In genomic region chr13:66994097-66994496, GRCh38 we compare ENCODE assay signal across 8 cellular contexts.
DNase-seq lines count a peak whose midpoint lies in the region; ATAC-seq and TF ChIP-seq lines count a peak whose summit lies in the region.

No MANE protein-coding gene starts in this region.

- H3K36me3 ChIP-seq in GM23248 (ENCODE audit: low read depth): no peaks in the 10 kb centered on the region
- no peaks in the 10 kb centered on the region for H3K36me3 ChIP-seq in body of pancreas (replicated peaks in 1 of 2; ENCODE audit: insufficient read depth in 1 of 2, low read depth in 2 of 2)

- no peaks in the 10 kb centered on the region for H4K20me1 ChIP-seq in GM23248 (ENCODE audit: insufficient read depth)

- 0 out of 2 replicates have a peak overlapping the region, but pooled peaks have one; percentile 44 for H2AFZ ChIP-seq in GM23248

- ATAC-seq in body of pancreas: peak; percentile 93

- H3K27ac ChIP-seq in GM23248 (no peak overlapping the region), body of pancreas (peak overlapping the region in 1 of 4 donors; percentile 14)

- in situ Hi-C loops in GM23248 (cut with MboI): no loop called here

- H3K9ac ChIP-seq in GM23248: no peak overlapping the region

- intact Hi-C loops in body of pancreas (cut with DNase I): no loop called here

- H3K27me3 ChIP-seq in GM23248 (replicated peaks; ENCODE audit: insufficient read depth) (no peaks in the 10 kb centered on the region), body of pancreas (no peaks in the 10 kb centered on the region)

- DNase-seq in NCI-H526 (lab: John Stamatoyannopoulos, UW) (peak; percentile 5 to 49), NCI-H526 treated with DMSO at 0.1 percent for 48 hours (lab: John Stamatoyannopoulos, UW) (no peak), GM23248 (peak; percentile 39), LNCaP clone FGC (ENCODE audit: low read depth) (no peak), body of pancreas (peak; percentile 68 to 76 (median 70)), iPS DF 4.7 (ENCODE audit: extremely low read depth, low spot score) (peak; percentile 46), skeletal muscle cell (ENCODE audit: low read depth) (peak; percentile 38), DMS79 treated with DMSO at 0.1 percent for 48 hours (lab: John Stamatoyannopoulos, UW) (no peak)

- no peak overlapping the region for H3K4me2 ChIP-seq in GM23248 (ENCODE audit: unreplicated experiment)

- H3K9me3 ChIP-seq in GM23248 (ENCODE audit: low read depth) (no peaks in the 10 kb centered on the region), body of pancreas (no peaks in the 10 kb centered on the region)

- H3K4me1 ChIP-seq in GM23248 (ENCODE audit: insufficient read depth) (no peaks in the 10 kb centered on the region), body of pancreas (peaks cover 14% of the 10 kb centered on the region)

- H3K4me3 ChIP-seq in GM23248 (peak overlapping the region; percentile 18), LNCaP clone FGC (ENCODE audit: low read depth, low read length) (peak overlapping the region; percentile 7; the same call in 1 of the 2 replicates), body of pancreas (peak overlapping the region in 1 of 2 donors; percentile 5), skeletal muscle cell (ENCODE audit: low read depth, low read length) (no peak overlapping the region)

- WGBS in GM23248 (ENCODE audit: low coverage in 1 of 2, low lambda C conversion rate in 2 of 2, missing lambda C conversion rate in 2 of 2), 2 experiments: 8 to 11% methylated on average over 13 of the region's 13 CpGs
- WGBS in body of pancreas, 2 donors: 18 to 22% methylated on average over 13 of the region's 13 CpGs

- no peaks in the 10 kb centered on the region for H3K9me2 ChIP-seq in GM23248 (ENCODE audit: insufficient read depth)

- no peaks in the 10 kb centered on the region for H3F3A ChIP-seq in GM23248 (ENCODE audit: insufficient read depth)

- TF ChIP-seq POLR2A in body of pancreas (IDR thresholded peaks at IDR 0.05): no peak

- TF ChIP-seq CTCF in LNCaP clone FGC (IDR thresholded peaks at IDR 0.05; ENCODE audit: control insufficient read depth, extremely low read depth, insufficient read depth): peak; percentile 53
- TF ChIP-seq CTCF in body of pancreas (IDR thresholded peaks at IDR 0.05): peak in 6 of 7 experiments; percentile 44 to 75 (median 60)

- no peaks in the 10 kb centered on the region for H3K79me2 ChIP-seq in GM23248 (ENCODE audit: insufficient read depth)

Comparison
In these comparisons a context has a peak if more than half of its experiments do, and no peak if none do; other contexts are left out.
1. DNase-seq: peak in NCI-H526 (2 of 2), GM23248 (single experiment), body of pancreas (4 of 4), iPS DF 4.7 (single experiment) and skeletal muscle cell (single experiment); none in NCI-H526 treated with DMSO at 0.1 percent for 48 hours (single experiment), LNCaP clone FGC (single experiment) and DMS79 treated with DMSO at 0.1 percent for 48 hours (single experiment).